ENCODE assay signal across 8 cellular contexts in genomic region chr1:109427171-109427467, GRCh38. TPM values are rescaled to one million over a fixed set of nuclear protein-coding genes. Genes with fewer than 3 reads are reported as not detected.
DNase-seq lines count a peak whose midpoint lies in the region; ATAC-seq and TF ChIP-seq lines count a peak whose summit lies in the region.

No MANE protein-coding gene starts in this region.

- H3K27ac Mint-ChIP-seq in T-cell = peak overlapping the region; percentile 96 to 97

- peak overlapping the region; percentile 98 for H2AFZ ChIP-seq in GM23248

- peak; percentile 48 for DNase-seq in GM23248
- no peak for DNase-seq in T-cell
- peak; percentile 16 for DNase-seq in fibroblast of pulmonary artery (ENCODE audit: low read depth)
- DNase-seq in retinal pigment epithelial cell (ENCODE audit: low read depth) = no peak
- DNase-seq in SIG-M5 treated with dmso at 0.1 percent for 504 hours (lab: John Stamatoyannopoulos, UW; ENCODE audit: unreplicated experiment) = no peak
- no peak for DNase-seq in NCI-H2196 (lab: John Stamatoyannopoulos, UW; ENCODE audit: unreplicated experiment)
- DNase-seq in NK-92 (lab: John Stamatoyannopoulos, UW; ENCODE audit: unreplicated experiment) = no peak

- H3K4me3 Mint-ChIP-seq in T-cell = peak overlapping the region; percentile 87 to 95 (median 95)

- peaks cover 59% of the 10 kb centered on the region for H3K79me2 ChIP-seq in GM23248 (ENCODE audit: insufficient read depth)

- in situ Hi-C loops in GM23248 (cut with MboI) = no loop called here

- WGBS in GM23248 (ENCODE audit: low coverage in 1 of 2, low lambda C conversion rate in 2 of 2, missing lambda C conversion rate in 2 of 2), 2 experiments = 8 to 11% methylated on average over 7 of the region's 7 CpGs

- H3K36me3 Mint-ChIP-seq in T-cell = peaks cover 9% of the 10 kb centered on the region

- peak overlapping the region; percentile 84 for H3K9ac ChIP-seq in GM23248

- no peak for ATAC-seq in T-cell (replicated peaks in 1 of 4)
- ATAC-seq in HG03571 (IDR thresholded peaks at IDR 0.05; ENCODE audit: unreplicated experiment) = no peak

- H3K27me3 ChIP-seq in GM23248 (replicated peaks; ENCODE audit: insufficient read depth) = no peaks in the 10 kb centered on the region

- H3F3A ChIP-seq in GM23248 (ENCODE audit: insufficient read depth) = peaks cover 19% of the 10 kb centered on the region

- H4K20me1 ChIP-seq in GM23248 (ENCODE audit: insufficient read depth) = no peaks in the 10 kb centered on the region

- H3K27me3 Mint-ChIP-seq in T-cell = no peaks in the 10 kb centered on the region

- TF ChIP-seq CTCF in fibroblast of pulmonary artery (IDR thresholded peaks at IDR 0.05; ENCODE audit: low read length, missing control alignments) (no peak), retinal pigment epithelial cell (conservative IDR thresholded peaks at IDR 0.05; ENCODE audit: low read depth, low read length) (no peak)

- peaks cover 27% of the 10 kb centered on the region for H3K4me1 ChIP-seq in GM23248 (ENCODE audit: insufficient read depth)

- H3K4me3 ChIP-seq in GM23248 (peak overlapping the region; percentile 97), fibroblast of pulmonary artery (replicated peaks; ENCODE audit: low read depth, low read length) (peak overlapping the region; percentile 97), retinal pigment epithelial cell (ENCODE audit: low read length) (peak overlapping the region; percentile 94)

- POLR2A ChIA-PET in T-cell (lab: Charles Lee) = interaction anchor here in 1 of 2 donors (1.0 to 1.1 kb wide), 2 partner anchors 122 to 214 kb away, joined by 4 to 9 read pairs; partner anchors contain the start of genes GNAI3 and SARS1

- no peaks in the 10 kb centered on the region for H3K36me3 ChIP-seq in GM23248 (ENCODE audit: low read depth)

- H3K9me2 ChIP-seq in GM23248 (ENCODE audit: insufficient read depth) = no peaks in the 10 kb centered on the region

- CTCF ChIA-PET in T-cell (lab: Charles Lee) = interaction anchor here in 1 of 2 donors (1.6 to 3.6 kb wide), 2 partner anchors 83 to 106 kb away, joined by 5 to 22 read pairs; partner anchors contain the start of gene AMIGO1

- no peaks in the 10 kb centered on the region for H3K9me3 Mint-ChIP-seq in T-cell

- peak overlapping the region; percentile 80 for H3K27ac ChIP-seq in GM23248

- no peaks in the 10 kb centered on the region for H3K9me3 ChIP-seq in GM23248 (ENCODE audit: low read depth)

- H3K4me1 Mint-ChIP-seq in T-cell = peaks cover 39 to 45% (median 39%) of the 10 kb centered on the region in 3 donors

- peak overlapping the region; percentile 87 for H3K4me2 ChIP-seq in GM23248 (ENCODE audit: unreplicated experiment)

RNA-seq across cellular contexts. Expression of gene PSMA5, which starts 0.9 kb away (rescaled TPM):
- 38.8 and 53.7 TPM in 2 replicates for total RNA-seq in GM23248 (2014; rRNA removed; shearing (Covaris generic))
- 89.7 and 94.5 TPM in 2 replicates for polyA plus RNA-seq in GM23248 (2016; fragmentation: Nextera tagmentation; extraction: Ambion mirVana)
- total RNA-seq in T-cell = 10 to 100 TPM; 41.1 to 91.2 (median 75.5) TPM

RNA-seq across cellular contexts. Expression of gene SORT1, which starts 29.4 kb away (rescaled TPM):
- total RNA-seq in GM23248 (2014; rRNA removed; shearing (Covaris generic)) = 8.4 and 11.8 TPM in 2 replicates
- 6.7 and 7.1 TPM in 2 replicates for polyA plus RNA-seq in GM23248 (2016; fragmentation: Nextera tagmentation; extraction: Ambion mirVana)
- total RNA-seq in T-cell = 1 to 10 TPM in 4 of 5 donors, under 1 TPM in 1; 0.82 to 2.9 (median 1.5) TPM

RNA-seq across cellular contexts. Expression of gene SYPL2, which starts 39.2 kb away (rescaled TPM):
- 0.11 and 0.13 TPM in 2 replicates for total RNA-seq in GM23248 (2014; rRNA removed; shearing (Covaris generic))
- 0.38 and 0.60 TPM in 2 replicates for polyA plus RNA-seq in GM23248 (2016; fragmentation: Nextera tagmentation; extraction: Ambion mirVana)
- under 1 TPM in 4 of 5 donors, not detected in 1; 0.09 to 0.13 (median 0.11) TPM for total RNA-seq in T-cell

RNA-seq across cellular contexts. Expression of gene ATXN7L2, which starts 56.6 kb away (rescaled TPM):
- 2.1 and 5.3 TPM in 2 replicates for total RNA-seq in GM23248 (2014; rRNA removed; shearing (Covaris generic))
- 3.0 and 3.3 TPM in 2 replicates for polyA plus RNA-seq in GM23248 (2016; fragmentation: Nextera tagmentation; extraction: Ambion mirVana)
- total RNA-seq in T-cell = 10 to 100 TPM in 4 of 5 donors, 1 to 10 TPM in 1; 9.7 to 13.2 (median 12.5) TPM

Comparison
In these comparisons a context has a peak if more than half of its experiments do, and no peak if none do; other contexts are left out.
1. DNase-seq: peak in GM23248 (single experiment) and fibroblast of pulmonary artery (single experiment); none in T-cell (0 of 34), retinal pigment epithelial cell (single experiment), SIG-M5 treated with dmso at 0.1 percent for 504 hours (single experiment), NCI-H2196 (single experiment) and NK-92 (single experiment).
2. Peak in every context shown above with its lines, with median percentiles within 50 percentile points of each other: H3K4me3 ChIP-seq.